9 cellular contexts compared by ENCODE assay signal in the genomic region with DNA sequence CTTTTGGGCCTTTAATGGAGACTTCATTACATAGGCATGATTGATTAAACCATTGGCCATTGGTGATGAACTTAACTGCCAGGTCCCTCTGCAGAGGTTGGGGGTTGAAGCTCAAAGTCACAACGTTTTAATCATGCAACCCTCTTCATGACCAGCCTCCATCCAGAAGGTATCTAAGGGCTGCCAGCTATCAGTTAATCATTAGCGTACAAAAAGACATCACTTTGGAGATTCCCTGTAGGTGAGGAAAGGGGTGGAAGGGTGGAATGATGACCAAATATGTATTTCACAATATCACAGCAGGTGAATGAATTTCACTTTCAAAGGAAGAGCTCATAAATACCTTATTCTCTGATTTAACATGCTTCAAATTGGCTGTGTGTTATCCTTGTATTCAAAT.
"Had no signal": no experiment of that assay in that cellular context is flagged by ENCODE, and none has a peak within 500 bp of the region (broad histone marks: within the 10 kb centered on the region; RNA-seq: fewer than 3 reads in every experiment).

No MANE protein-coding gene starts in this region.

- H3K9ac ChIP-seq: GM23248 had no signal

- H3K36me3 ChIP-seq: HAP-1 had no signal

- H3K4me3 ChIP-seq: GM23248, HAP-1 had no signal

- H2AFZ ChIP-seq: GM23248 had no signal

- H3K4me3 Mint-ChIP-seq: HFFc6, IgD-negative memory B cell had no signal

- H3K27ac Mint-ChIP-seq: HFFc6, IgD-negative memory B cell had no signal

- H3K36me3 Mint-ChIP-seq: IgD-negative memory B cell had no signal

- ATAC-seq: HCT116 had no signal

- H3K9me3 ChIP-seq: HAP-1 had no signal

- H3K4me1 ChIP-seq: HAP-1 had no signal

- H3K4me1 Mint-ChIP-seq: IgD-negative memory B cell had no signal

- DNase-seq: GM23248, GOT3, H7, HFFc6, KBM-7 had no signal

- H3K27me3 Mint-ChIP-seq: IgD-negative memory B cell had no signal

- H3K27ac ChIP-seq: GM23248, HL-60 had no signal
